ENCODE assay signal across 8 cellular contexts in the genomic region with DNA sequence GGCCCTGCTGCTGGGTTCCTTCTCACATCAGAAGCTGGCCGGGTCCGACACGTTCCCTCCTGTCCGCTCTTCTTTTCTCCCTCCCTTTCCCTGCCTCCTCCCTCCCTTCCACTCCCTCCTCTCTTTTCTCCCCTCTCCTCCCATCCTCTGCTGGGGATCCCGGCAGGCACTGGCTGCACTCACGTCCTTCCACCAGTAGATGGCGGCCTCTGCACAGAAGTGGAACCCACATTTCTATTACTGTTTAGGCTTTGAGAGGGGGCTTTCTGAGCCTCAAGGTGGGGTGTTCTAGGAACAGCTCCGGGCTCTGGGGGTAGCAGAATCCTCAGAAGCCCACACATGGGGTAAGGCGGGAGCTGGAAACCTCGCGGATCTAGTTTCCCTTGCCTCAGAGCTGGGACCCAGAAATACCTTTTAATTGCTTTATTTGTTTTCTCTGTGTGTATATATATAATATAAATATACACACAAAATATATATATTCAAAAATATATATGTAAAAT.
DNase-seq lines count a peak whose midpoint lies in the region; ATAC-seq and TF ChIP-seq lines count a peak whose summit lies in the region.

No MANE protein-coding gene starts in this region.

- in situ Hi-C loops in SK-MEL-5 (cut with HindIII; ENCODE audit: low pct_unique_long_range_greater_than_20kb, low sequenced_read_pairs): no loop called here

- DNase-seq in COLO668 (lab: John Stamatoyannopoulos, UW; ENCODE audit: unreplicated experiment) (peak; percentile 12), HEK293T (ENCODE audit: extremely low spot score) (peak; percentile 56), SK-MEL-5 (ENCODE audit: low read depth, low spot score) (peak; percentile 63), amygdala (lab: John Stamatoyannopoulos, UW) (peak in 31 of 56 donors; percentile 10 to 77 (median 34)), iris pigment epithelial cell (ENCODE audit: low read depth) (peak; percentile 21), epidermal melanocyte (ENCODE audit: insufficient read length, low spot score) (no peak)
- DNase-seq in stimulated activated CD4-positive, alpha-beta T cell treated with anti-CD3 and anti-CD28 coated beads, Interleukin-2, amount 100 ng/mL, for 48 hours: peak; percentile 39 to 41

- CTCF ChIA-PET in HEK293T (lab: Yijun Ruan, JAX): interaction anchor here (0.9 to 1.4 kb wide), 3 partner anchors 17 to 274 kb away, joined by 3 to 5 read pairs (median 3); no protein-coding TSS in a partner anchor

- no peak for ATAC-seq in HG03342 (IDR thresholded peaks at IDR 0.05; ENCODE audit: unreplicated experiment)

- POLR2A ChIA-PET in HEK293T (lab: Yijun Ruan, JAX): no interaction called here

TF ChIP-seq in HEK293T, 16 proteins besides CTCF, POLR2A, EP300 and RAD21:
- no peak for TF ChIP-seq SP1 (IDR thresholded peaks at IDR 0.05)
- TF ChIP-seq HDGF (IDR thresholded peaks at IDR 0.05; ENCODE audit: borderline replicate concordance): no peak
- TF ChIP-seq BHLHE40 (IDR thresholded peaks at IDR 0.05; ENCODE audit: borderline replicate concordance): no peak
- TF ChIP-seq, protein P1, sequence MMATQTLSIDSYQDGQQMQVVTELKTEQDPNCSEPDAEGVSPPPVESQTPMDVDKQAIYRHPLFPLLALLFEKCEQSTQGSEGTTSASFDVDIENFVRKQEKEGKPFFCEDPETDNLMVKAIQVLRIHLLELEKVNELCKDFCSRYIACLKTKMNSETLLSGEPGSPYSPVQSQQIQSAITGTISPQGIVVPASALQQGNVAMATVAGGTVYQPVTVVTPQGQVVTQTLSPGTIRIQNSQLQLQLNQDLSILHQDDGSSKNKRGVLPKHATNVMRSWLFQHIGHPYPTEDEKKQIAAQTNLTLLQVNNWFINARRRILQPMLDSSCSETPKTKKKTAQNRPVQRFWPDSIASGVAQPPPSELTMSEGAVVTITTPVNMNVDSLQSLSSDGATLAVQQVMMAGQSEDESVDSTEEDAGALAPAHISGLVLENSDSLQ (IDR thresholded peaks at IDR 0.05): no peak
- TF ChIP-seq TARDBP (IDR thresholded peaks at IDR 0.05): no peak
- no peak for TF ChIP-seq FOXK2 (IDR thresholded peaks at IDR 0.05)
- no peak for TF ChIP-seq ELF4 (IDR thresholded peaks at IDR 0.05)
- no peak for TF ChIP-seq CTBP1 (IDR thresholded peaks at IDR 0.05; ENCODE audit: borderline replicate concordance)
- TF ChIP-seq ZNF384 (IDR thresholded peaks at IDR 0.05): no peak
- no peak for TF ChIP-seq FOXM1 (IDR thresholded peaks at IDR 0.05; ENCODE audit: borderline replicate concordance)
- no peak for TF ChIP-seq ARNT (IDR thresholded peaks at IDR 0.05)
- no peak for TF ChIP-seq L3MBTL2 (conservative IDR thresholded peaks at IDR 0.05)
- TF ChIP-seq NFRKB (IDR thresholded peaks at IDR 0.05): no peak
- no peak for TF ChIP-seq FOXA1 (IDR thresholded peaks at IDR 0.05)
TF ChIP-seq in HEK293T: peak in this region for 0.
